25 cellular contexts compared by ENCODE assay signal in the genomic region with DNA sequence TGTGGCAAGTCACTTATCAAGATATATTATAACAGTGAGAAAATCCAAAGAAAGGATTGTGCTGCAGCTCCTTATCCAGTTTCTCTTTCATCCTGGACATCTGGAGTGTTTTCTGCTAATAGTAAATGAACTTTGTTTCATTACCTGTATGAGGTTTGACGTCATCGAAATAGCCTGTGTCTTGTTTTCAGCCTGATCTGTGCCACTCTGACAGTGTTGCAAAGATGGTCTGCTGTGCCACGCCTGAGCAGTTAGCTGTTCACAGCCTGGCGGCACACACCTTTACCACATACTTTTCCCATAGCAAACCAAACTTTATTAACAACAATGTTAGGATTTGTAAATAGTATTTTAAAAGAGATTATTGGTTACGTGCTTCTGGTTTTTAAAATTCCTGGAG. TPM values are rescaled to one million over a fixed set of nuclear protein-coding genes. Genes with fewer than 3 reads are reported as not detected.
DNase-seq lines count a peak whose midpoint lies in the region; ATAC-seq, FAIRE-seq and TF ChIP-seq lines count a peak whose summit lies in the region.
"Had no signal": no experiment of that assay in that cellular context is flagged by ENCODE, and none has a peak within 500 bp of the region (broad histone marks: within the 10 kb centered on the region; RNA-seq: fewer than 3 reads in every experiment).

No MANE protein-coding gene starts in this region.

- no peak overlapping the region for H2AFZ ChIP-seq in Karpas-422 (ENCODE audit: low read length)
- H2AFZ ChIP-seq: GM23248 had no signal

- no peak overlapping the region for H3K4me3 ChIP-seq in Karpas-422 (ENCODE audit: low read length)
- no peak overlapping the region for H3K4me3 ChIP-seq in small intestine (ENCODE audit: low read depth in 1 of 2, low read length in 2 of 2)
- no peak overlapping the region for H3K4me3 ChIP-seq in prostate gland
- H3K4me3 ChIP-seq: A549, GM23248 had no signal

- H3K9ac ChIP-seq in Karpas-422 (ENCODE audit: low read length), result no peak overlapping the region
- H3K9ac ChIP-seq: GM23248 had no signal

- no peak overlapping the region for H3K4me3 Mint-ChIP-seq in activated T-helper 2 cell treated with anti-CD3 and anti-CD28 coated beads, Interferon-gamma antibody, Interleukin-2, Interleukin-4, amounts not matched to agents 10 μg/mL and 5 μg/mL and 100 μg/mL, durations not matched to agents 14 hours and 24 hours and 36 hours (ENCODE audit: low read depth)
- H3K4me3 Mint-ChIP-seq in glutamatergic neuron (ENCODE audit: unreplicated experiment), result no peak overlapping the region
- H3K4me3 Mint-ChIP-seq: CD4-positive, alpha-beta memory T cell; H9 had no signal

- peaks cover 83% of the 10 kb centered on the region for H3K36me3 ChIP-seq in Karpas-422 (ENCODE audit: insufficient read depth, low read length)
- H3K36me3 ChIP-seq in small intestine (ENCODE audit: control insufficient read depth in 2 of 2, insufficient read depth in 2 of 2, low read length in 2 of 2), result peaks cover 7 to 9% of the 10 kb centered on the region in 2 donors
- no peaks in the 10 kb centered on the region for H3K36me3 ChIP-seq in prostate gland

- no peaks in the 10 kb centered on the region for H3K27me3 Mint-ChIP-seq in activated T-helper 2 cell treated with anti-CD3 and anti-CD28 coated beads, Interferon-gamma antibody, Interleukin-2, Interleukin-4, amounts not matched to agents 10 μg/mL and 5 μg/mL and 100 μg/mL, durations not matched to agents 14 hours and 24 hours and 36 hours (ENCODE audit: low read depth)
- H3K27me3 Mint-ChIP-seq in glutamatergic neuron (ENCODE audit: unreplicated experiment), result no peaks in the 10 kb centered on the region
- H3K27me3 Mint-ChIP-seq: CD4-positive, alpha-beta memory T cell had no signal

- ATAC-seq in left colon, result peak; percentile 98
- ATAC-seq: A549, HCT116 had no signal

- intact Hi-C loops in activated T-helper 2 cell treated with anti-CD3 and anti-CD28 coated beads, Interferon-gamma antibody, Interleukin-2, Interleukin-4, amounts not matched to agents 10 μg/mL and 5 μg/mL and 100 μg/mL, durations not matched to agents 14 hours and 24 hours and 36 hours (cut with micrococcal nuclease), result no loop called here
- intact Hi-C loops in left colon (cut with DNase I, micrococcal nuclease), result no loop called here
- intact Hi-C loops in prostate gland (cut with DNase I), result no loop called here

- WGBS in small intestine, 3 donors, result 24 to 66% (median 33%) methylated on average over 5 of the region's 5 CpGs
- 90% methylated on average over 5 of the region's 5 CpGs for WGBS in prostate gland

- no peaks in the 10 kb centered on the region for H3K9me2 ChIP-seq in Karpas-422 (replicated peaks; ENCODE audit: insufficient read depth, low read length)

- H3K27me3 ChIP-seq in Karpas-422 (ENCODE audit: low read length) (no peaks in the 10 kb centered on the region), small intestine (ENCODE audit: control insufficient read depth in 2 of 2, insufficient read depth in 2 of 2, low read length in 2 of 2) (no peaks in the 10 kb centered on the region), prostate gland (replicated peaks; ENCODE audit: insufficient read depth) (no peaks in the 10 kb centered on the region)

- H3K79me2 ChIP-seq in Karpas-422 (ENCODE audit: low read length), result peaks cover 68% of the 10 kb centered on the region

- H3K9me3 Mint-ChIP-seq in activated T-helper 2 cell treated with anti-CD3 and anti-CD28 coated beads, Interferon-gamma antibody, Interleukin-2, Interleukin-4, amounts not matched to agents 10 μg/mL and 5 μg/mL and 100 μg/mL, durations not matched to agents 14 hours and 24 hours and 36 hours, result no peaks in the 10 kb centered on the region
- no peaks in the 10 kb centered on the region for H3K9me3 Mint-ChIP-seq in glutamatergic neuron (ENCODE audit: unreplicated experiment)
- H3K9me3 Mint-ChIP-seq: CD4-positive, alpha-beta memory T cell; H9 had no signal

- H3K4me1 Mint-ChIP-seq in activated T-helper 2 cell treated with anti-CD3 and anti-CD28 coated beads, Interferon-gamma antibody, Interleukin-2, Interleukin-4, amounts not matched to agents 10 μg/mL and 5 μg/mL and 100 μg/mL, durations not matched to agents 14 hours and 24 hours and 36 hours (ENCODE audit: low read depth), result peaks cover 1% of the 10 kb centered on the region
- peaks cover 3% of the 10 kb centered on the region for H3K4me1 Mint-ChIP-seq in glutamatergic neuron (ENCODE audit: low read depth, unreplicated experiment)
- H3K4me1 Mint-ChIP-seq: H9 had no signal

- no peaks in the 10 kb centered on the region for H3K4me1 ChIP-seq in Karpas-422 (ENCODE audit: low read length)
- no peaks in the 10 kb centered on the region for H3K4me1 ChIP-seq in small intestine (ENCODE audit: control insufficient read depth in 2 of 2, insufficient read depth in 1 of 2, low read depth in 1 of 2, low read length in 1 of 2)
- no peaks in the 10 kb centered on the region for H3K4me1 ChIP-seq in prostate gland (replicated peaks)
- H3K4me1 ChIP-seq: A549 had no signal

- H3K27ac ChIP-seq in Karpas-422 (ENCODE audit: low read length), result no peak overlapping the region
- H3K27ac ChIP-seq in small intestine (ENCODE audit: low read depth in 1 of 2, low read length in 1 of 2), result no peak overlapping the region
- H3K27ac ChIP-seq in prostate gland, result no peak overlapping the region
- H3K27ac ChIP-seq: A549, GM23248 had no signal

- H3K9me3 ChIP-seq in Karpas-422 (ENCODE audit: low read length), result no peaks in the 10 kb centered on the region
- H3K9me3 ChIP-seq in small intestine (ENCODE audit: control insufficient read depth, low read depth), result no peaks in the 10 kb centered on the region
- H3K9me3 ChIP-seq in prostate gland, result no peaks in the 10 kb centered on the region
- H3K9me3 ChIP-seq: A549 had no signal

- TF ChIP-seq POLR2A in prostate gland (IDR thresholded peaks at IDR 0.05), result no peak

- no peak overlapping the region for H3K4me2 ChIP-seq in Karpas-422 (ENCODE audit: low read depth, low read length, poor library complexity, severe bottlenecking)
- H3K4me2 ChIP-seq: A549 had no signal

- DNase-seq in Karpas-422 (peak; percentile 38), left colon (peak in 1 of 2 donors; percentile 12), small intestine (peak; percentile 91), Ammon's horn (ENCODE audit: low spot score) (no peak), HT-29 (ENCODE audit: low spot score) (no peak), glutamatergic neuron (no peak), prostate gland (ENCODE audit: low spot score) (no peak)
- no peak for DNase-seq in activated T-helper 2 cell treated with anti-CD3 and anti-CD28 coated beads, Interferon-gamma antibody, Interleukin-2, Interleukin-4, amounts not matched to agents 10 μg/mL and 5 μg/mL and 100 μg/mL, durations not matched to agents 14 hours and 24 hours and 36 hours (ENCODE audit: low spot score)
- DNase-seq: 8988T; ACHN; AML-193; C1 segment of cervical spinal cord; Calu3; CD4-positive, alpha-beta memory T cell; COR-L47; DMS53; DMS79 treated with DMSO at 0.1 percent for 48 hours; GF-D8; GM23248; H9 had no signal

- TF ChIP-seq CTCF in glutamatergic neuron (IDR thresholded peaks at IDR 0.05; ENCODE audit: partially characterized antibody, unreplicated experiment) (no peak), prostate gland (IDR thresholded peaks at IDR 0.05) (no peak)

- H3K27ac Mint-ChIP-seq in activated T-helper 2 cell treated with anti-CD3 and anti-CD28 coated beads, Interferon-gamma antibody, Interleukin-2, Interleukin-4, amounts not matched to agents 10 μg/mL and 5 μg/mL and 100 μg/mL, durations not matched to agents 14 hours and 24 hours and 36 hours, result peak overlapping the region; percentile 34
- H3K27ac Mint-ChIP-seq in glutamatergic neuron (ENCODE audit: unreplicated experiment), result no peak overlapping the region
- H3K27ac Mint-ChIP-seq: CD4-positive, alpha-beta memory T cell; H9 had no signal

- FAIRE-seq in small intestine (lab: Jason Lieb, UNC), result no peak
- FAIRE-seq: A549, GM12891, GM18507, H1 had no signal

- peaks cover 81% of the 10 kb centered on the region for H3K36me3 Mint-ChIP-seq in activated T-helper 2 cell treated with anti-CD3 and anti-CD28 coated beads, Interferon-gamma antibody, Interleukin-2, Interleukin-4, amounts not matched to agents 10 μg/mL and 5 μg/mL and 100 μg/mL, durations not matched to agents 14 hours and 24 hours and 36 hours (ENCODE audit: low read depth)
- no peaks in the 10 kb centered on the region for H3K36me3 Mint-ChIP-seq in glutamatergic neuron (ENCODE audit: unreplicated experiment)

- no peaks in the 10 kb centered on the region for H4K20me1 ChIP-seq in Karpas-422 (ENCODE audit: insufficient read depth, low read depth, low read length)

RNA-seq across cellular contexts. Expression of a gene that starts 34.0 kb away (rescaled TPM):
- total RNA-seq in Karpas-422 (2014; rRNA removed; shearing (Covaris generic); ENCODE audit: low replicate concordance), result 72.9 and 92.8 TPM in 2 replicates
- total RNA-seq in activated T-helper 2 cell treated with anti-CD3 and anti-CD28 coated beads, Interferon-gamma antibody, Interleukin-2, Interleukin-4, amounts not matched to agents 10 μg/mL and 5 μg/mL and 100 μg/mL, durations not matched to agents 14 hours and 24 hours and 36 hours, result 56.7 and 60.1 TPM in 2 replicates
- total RNA-seq in left colon (10 to 100 TPM; 14.1 to 15.0 TPM), glutamatergic neuron (ENCODE audit: unreplicated experiment) (56.1 TPM), prostate gland (10 to 100 TPM; 24.1 to 24.8 TPM)
- polyA plus RNA-seq in small intestine, result 1 to 10 TPM; 3.5 to 7.9 (median 4.0) TPM
- total RNA-seq in HT-29 (2014; rRNA removed; shearing (Covaris generic)), result 16.1 and 17.1 TPM in 2 replicates

Comparison
In these comparisons a context has a peak if more than half of its experiments do, and no peak if none do; other contexts are left out.
1. DNase-seq: peak in Karpas-422 (single experiment) and small intestine (single experiment); none in activated T-helper 2 cell treated with anti-CD3 and anti-CD28 coated beads, Interferon-gamma antibody, Interleukin-2, Interleukin-4, amounts not matched to agents 10 μg/mL and 5 μg/mL and 100 μg/mL, durations not matched to agents 14 hours and 24 hours and 36 hours (single experiment), Ammon's horn (single experiment), HT-29 (single experiment), glutamatergic neuron (single experiment) and prostate gland (single experiment).